1 cellular context compared by ENCODE assay signal in the genomic region with DNA sequence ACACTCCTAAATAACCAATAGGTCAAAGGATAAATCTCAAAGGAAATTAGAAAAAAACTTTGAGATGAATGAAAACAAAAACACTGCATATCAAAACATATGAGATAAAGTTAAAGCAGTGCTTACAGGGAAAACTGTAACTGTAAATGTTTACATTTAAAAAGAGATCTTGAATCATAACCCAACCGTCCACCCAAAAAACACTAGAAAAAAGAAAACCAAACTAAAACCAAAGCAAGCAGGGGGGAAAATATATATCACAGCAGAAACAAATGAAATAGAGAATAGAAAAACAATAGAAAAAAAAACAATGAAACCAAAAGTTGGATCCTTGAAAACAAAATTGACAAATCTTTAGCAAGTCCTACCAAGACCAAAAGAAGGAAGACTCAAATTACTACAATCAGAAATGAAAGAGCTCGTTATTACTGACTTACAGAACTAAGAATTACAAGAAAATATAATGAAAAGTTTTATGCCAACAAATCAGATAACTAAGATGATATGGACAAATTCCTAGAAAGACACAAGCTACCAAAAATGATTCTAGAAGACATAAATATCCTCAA.
TF ChIP-seq lines count a peak whose summit lies in the region.

No MANE protein-coding gene starts in this region.

TF ChIP-seq in WTC11, 78 proteins besides CTCF, POLR2A, EP300 and RAD21 (continued from another document):
- TF ChIP-seq, protein P1, sequence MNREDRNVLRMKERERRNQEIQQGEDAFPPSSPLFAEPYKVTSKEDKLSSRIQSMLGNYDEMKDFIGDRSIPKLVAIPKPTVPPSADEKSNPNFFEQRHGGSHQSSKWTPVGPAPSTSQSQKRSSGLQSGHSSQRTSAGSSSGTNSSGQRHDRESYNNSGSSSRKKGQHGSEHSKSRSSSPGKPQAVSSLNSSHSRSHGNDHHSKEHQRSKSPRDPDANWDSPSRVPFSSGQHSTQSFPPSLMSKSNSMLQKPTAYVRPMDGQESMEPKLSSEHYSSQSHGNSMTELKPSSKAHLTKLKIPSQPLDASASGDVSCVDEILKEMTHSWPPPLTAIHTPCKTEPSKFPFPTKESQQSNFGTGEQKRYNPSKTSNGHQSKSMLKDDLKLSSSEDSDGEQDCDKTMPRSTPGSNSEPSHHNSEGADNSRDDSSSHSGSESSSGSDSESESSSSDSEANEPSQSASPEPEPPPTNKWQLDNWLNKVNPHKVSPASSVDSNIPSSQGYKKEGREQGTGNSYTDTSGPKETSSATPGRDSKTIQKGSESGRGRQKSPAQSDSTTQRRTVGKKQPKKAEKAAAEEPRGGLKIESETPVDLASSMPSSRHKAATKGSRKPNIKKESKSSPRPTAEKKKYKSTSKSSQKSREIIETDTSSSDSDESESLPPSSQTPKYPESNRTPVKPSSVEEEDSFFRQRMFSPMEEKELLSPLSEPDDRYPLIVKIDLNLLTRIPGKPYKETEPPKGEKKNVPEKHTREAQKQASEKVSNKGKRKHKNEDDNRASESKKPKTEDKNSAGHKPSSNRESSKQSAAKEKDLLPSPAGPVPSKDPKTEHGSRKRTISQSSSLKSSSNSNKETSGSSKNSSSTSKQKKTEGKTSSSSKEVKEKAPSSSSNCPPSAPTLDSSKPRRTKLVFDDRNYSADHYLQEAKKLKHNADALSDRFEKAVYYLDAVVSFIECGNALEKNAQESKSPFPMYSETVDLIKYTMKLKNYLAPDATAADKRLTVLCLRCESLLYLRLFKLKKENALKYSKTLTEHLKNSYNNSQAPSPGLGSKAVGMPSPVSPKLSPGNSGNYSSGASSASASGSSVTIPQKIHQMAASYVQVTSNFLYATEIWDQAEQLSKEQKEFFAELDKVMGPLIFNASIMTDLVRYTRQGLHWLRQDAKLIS (CRISPR knock-in tag; IDR thresholded peaks at IDR 0.05; ENCODE audit: borderline replicate concordance) = no peak
- TF ChIP-seq, protein P2, sequence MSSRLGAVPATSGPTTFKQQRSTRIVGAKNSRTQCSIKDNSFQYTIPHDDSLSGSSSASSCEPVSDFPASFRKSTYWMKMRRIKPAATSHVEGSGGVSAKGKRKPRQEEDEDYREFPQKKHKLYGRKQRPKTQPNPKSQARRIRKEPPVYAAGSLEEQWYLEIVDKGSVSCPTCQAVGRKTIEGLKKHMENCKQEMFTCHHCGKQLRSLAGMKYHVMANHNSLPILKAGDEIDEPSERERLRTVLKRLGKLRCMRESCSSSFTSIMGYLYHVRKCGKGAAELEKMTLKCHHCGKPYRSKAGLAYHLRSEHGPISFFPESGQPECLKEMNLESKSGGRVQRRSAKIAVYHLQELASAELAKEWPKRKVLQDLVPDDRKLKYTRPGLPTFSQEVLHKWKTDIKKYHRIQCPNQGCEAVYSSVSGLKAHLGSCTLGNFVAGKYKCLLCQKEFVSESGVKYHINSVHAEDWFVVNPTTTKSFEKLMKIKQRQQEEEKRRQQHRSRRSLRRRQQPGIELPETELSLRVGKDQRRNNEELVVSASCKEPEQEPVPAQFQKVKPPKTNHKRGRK (CRISPR knock-in tag; IDR thresholded peaks at IDR 0.05; ENCODE audit: borderline replicate concordance) = no peak
- TF ChIP-seq FOXJ3 (CRISPR knock-in tag; IDR thresholded peaks at IDR 0.05; ENCODE audit: borderline replicate concordance) (no peak), ESRRA (CRISPR knock-in tag; IDR thresholded peaks at IDR 0.05; ENCODE audit: borderline replicate concordance) (no peak), ZNF416 (CRISPR knock-in tag; IDR thresholded peaks at IDR 0.05) (no peak), CREM (CRISPR knock-in tag; IDR thresholded peaks at IDR 0.05) (no peak)
- TF ChIP-seq, protein P3, sequence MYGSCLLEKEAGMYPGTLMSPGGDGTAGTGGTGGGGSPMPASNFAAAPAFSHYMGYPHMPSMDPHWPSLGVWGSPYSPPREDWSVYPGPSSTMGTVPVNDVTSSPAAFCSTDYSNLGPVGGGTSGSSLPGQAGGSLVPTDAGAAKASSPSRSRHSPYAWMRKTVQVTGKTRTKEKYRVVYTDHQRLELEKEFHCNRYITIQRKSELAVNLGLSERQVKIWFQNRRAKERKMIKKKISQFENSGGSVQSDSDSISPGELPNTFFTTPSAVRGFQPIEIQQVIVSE (CRISPR knock-in tag; IDR thresholded peaks at IDR 0.05; ENCODE audit: borderline replicate concordance) = no peak
- TF ChIP-seq, protein P4, sequence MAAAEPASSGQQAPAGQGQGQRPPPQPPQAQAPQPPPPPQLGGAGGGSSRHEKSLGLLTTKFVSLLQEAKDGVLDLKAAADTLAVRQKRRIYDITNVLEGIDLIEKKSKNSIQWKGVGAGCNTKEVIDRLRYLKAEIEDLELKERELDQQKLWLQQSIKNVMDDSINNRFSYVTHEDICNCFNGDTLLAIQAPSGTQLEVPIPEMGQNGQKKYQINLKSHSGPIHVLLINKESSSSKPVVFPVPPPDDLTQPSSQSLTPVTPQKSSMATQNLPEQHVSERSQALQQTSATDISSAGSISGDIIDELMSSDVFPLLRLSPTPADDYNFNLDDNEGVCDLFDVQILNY (CRISPR knock-in tag; IDR thresholded peaks at IDR 0.05) = no peak
